In genomic region chr21:34523019-34523418, GRCh38 we compare ENCODE assay signal across 1 cellular context.
TF ChIP-seq lines count a peak whose summit lies in the region.

No MANE protein-coding gene starts in this region.

TF ChIP-seq in GM23338, 12 proteins besides CTCF, POLR2A, EP300 and RAD21 (continued from another document):
- no peak for TF ChIP-seq ZNF462 (CRISPR knock-in tag; IDR thresholded peaks at IDR 0.05)
- TF ChIP-seq POLR2AphosphoS5 (IDR thresholded peaks at IDR 0.05; ENCODE audit: low read depth) = no peak
